In the genomic region with DNA sequence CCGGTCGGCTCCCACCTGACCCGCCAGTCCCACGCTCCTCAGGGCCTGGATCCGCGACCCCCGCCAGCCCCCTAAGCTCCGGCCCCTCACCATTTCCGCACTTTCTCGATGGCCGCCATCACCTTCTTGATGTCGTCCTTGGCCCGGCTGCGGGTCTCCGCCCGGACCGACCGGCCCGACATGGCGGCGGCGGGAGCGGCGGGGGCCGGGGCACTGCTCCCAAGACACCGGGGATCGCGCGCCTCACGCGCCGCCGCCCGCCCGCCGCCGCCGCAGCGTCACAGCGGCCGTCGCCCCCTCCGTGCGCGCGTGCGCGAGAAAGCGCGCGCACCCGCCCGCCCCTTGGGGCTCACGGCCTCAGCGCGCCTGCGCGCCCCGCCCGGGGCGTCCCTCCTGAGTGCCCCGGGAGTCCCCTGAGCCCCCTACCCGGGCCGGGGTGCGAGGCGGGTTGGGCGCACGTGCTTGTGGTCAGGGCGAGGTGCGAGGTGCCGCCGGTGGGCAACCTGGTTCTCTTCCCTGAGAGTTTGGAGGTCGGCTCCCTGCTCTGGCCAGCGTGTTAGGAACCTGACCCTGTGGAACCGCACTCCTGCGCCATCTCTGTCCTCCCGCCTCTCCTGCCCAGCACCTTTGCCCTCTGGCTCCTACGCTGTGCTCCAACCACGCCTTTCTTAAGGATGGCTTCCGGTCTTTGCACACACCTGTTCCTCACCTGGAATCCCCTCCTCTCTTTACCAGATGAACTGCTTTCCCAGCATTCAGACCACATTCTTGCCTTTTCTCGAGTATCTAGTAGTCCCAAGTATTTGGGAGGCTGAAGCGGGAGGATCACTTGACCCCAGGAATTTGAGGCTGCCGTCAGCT, we compare ENCODE assay signal across 8 cellular contexts. TPM values are rescaled to one million over a fixed set of nuclear protein-coding genes. Genes with fewer than 3 reads are reported as not detected.
DNase-seq lines count a peak whose midpoint lies in the region; ATAC-seq, FAIRE-seq and TF ChIP-seq lines count a peak whose summit lies in the region.

BCL7B (minus strand) TSS at position 294 of the 861 bp plus-strand sequence; CDS start at position 182, 112 bp downstream.

- DNase-seq in A549 (ENCODE audit: low read depth in 1 of 2, low spot score in 1 of 2) (peak; percentile 81 to 97), NCI-H2196 treated with DMSO at 0.1 percent for 48 hours (lab: John Stamatoyannopoulos, UW; ENCODE audit: unreplicated experiment) (peak; percentile 75), dermis microvascular lymphatic vessel endothelial cell (ENCODE audit: low read depth in 2 of 2) (peak in 1 of 2 donors; percentile 68)
- DNase-seq in activated CD4-positive, alpha-beta T cell treated with anti-CD3 and anti-CD28 coated beads, Interleukin-2, amount 50 U/mL, for 24 hours (ENCODE audit: low read depth in 1 of 2, low spot score in 1 of 2), result peak; percentile 55 to 59
- peak; percentile 77 for DNase-seq in stimulated activated CD4-positive, alpha-beta T cell treated with anti-CD3 and anti-CD28 coated beads, Interleukin-4, amount 100 ng/mL, for 1 hour

- POLR2A ChIA-PET in A549 (lab: Yijun Ruan, JAX), result interaction anchor here (0.7 to 2.5 kb wide), 7 partner anchors 8 to 150 kb away, joined by 4 to 16 read pairs (median 6); partner anchors contain the start of genes BAZ1B, MLXIPL and TBL2

- H3K36me3 ChIP-seq in liver (ENCODE audit: control insufficient read depth in 4 of 4, insufficient read depth in 3 of 4, low read depth in 1 of 4, low read length in 3 of 4), result peaks cover 0 to 2% (median 0%) of the 10 kb centered on the region in 4 donors

- H3K9me3 ChIP-seq in A549 (no peaks in the 10 kb centered on the region), liver (ENCODE audit: control insufficient read depth in 4 of 4, low read length in 3 of 4) (no peaks in the 10 kb centered on the region)

- TF ChIP-seq CTCF in A549 (IDR thresholded peaks at IDR 0.05) (no peak), liver (IDR thresholded peaks at IDR 0.05; ENCODE audit: low read depth, low read length, missing input control) (no peak)

- H3K4me1 ChIP-seq in A549 (peaks cover 25% of the 10 kb centered on the region), liver (ENCODE audit: control insufficient read depth in 4 of 4, insufficient read depth in 4 of 4, low read length in 3 of 4) (peaks cover 0 to 18% (median 16%) of the 10 kb centered on the region in 4 donors)

- peak; percentile 71 for TF ChIP-seq POLR2A in A549 (IDR thresholded peaks at IDR 0.05; ENCODE audit: low read length)

- peak within 1 kb of the TSS; percentile 95 for H3K4me2 ChIP-seq in A549

- 12% methylated on average over 18 of the region's 83 CpGs for WGBS in A549 (ENCODE audit: missing lambda C conversion rate)
- 4% methylated on average over 83 of the region's 83 CpGs for WGBS in liver

- no peak for TF ChIP-seq EP300 in A549 (IDR thresholded peaks at IDR 0.05)

- H3K4me3 ChIP-seq in A549 (peak within 1 kb of the TSS; percentile 90), liver (ENCODE audit: low read depth in 1 of 3, low read length in 3 of 3) (peak within 1 kb of the TSS; percentile 76 to 97 (median 91))

- H3K27ac ChIP-seq in A549 (peak within 1 kb of the TSS; percentile 99), liver (ENCODE audit: low read depth in 1 of 2, low read length in 2 of 2) (peak within 1 kb of the TSS; percentile 98)

- H3K9ac ChIP-seq in liver (ENCODE audit: low read depth in 1 of 2, low read length in 2 of 2), result peak within 1 kb of the TSS; percentile 66 to 89

- ATAC-seq in A549, result peak; percentile 69 to 78
- ATAC-seq in GM18511 (IDR thresholded peaks at IDR 0.05; ENCODE audit: unreplicated experiment), result peak; percentile 56
- ATAC-seq in HG03025 (IDR thresholded peaks at IDR 0.05; ENCODE audit: low FRiP score, unreplicated experiment), result peak; percentile 39

- CTCF ChIA-PET in A549 (lab: Yijun Ruan, JAX), result interaction anchor here (0.8 to 2.4 kb wide), 4 partner anchors 10 to 177 kb away, joined by 3 to 7 read pairs (median 4); no protein-coding TSS in a partner anchor

- no peaks in the 10 kb centered on the region for H3K27me3 ChIP-seq in liver (ENCODE audit: control insufficient read depth in 4 of 4, insufficient read depth in 4 of 4, low read length in 3 of 4)

- TF ChIP-seq RAD21 in A549 (conservative IDR thresholded peaks at IDR 0.05 in 1 of 2, IDR thresholded peaks at IDR 0.05 in 1 of 2) (no peak), liver (IDR thresholded peaks at IDR 0.05) (no peak)

- FAIRE-seq in A549 (lab: Jason Lieb, UNC), result no peak

TF ChIP-seq in A549, 52 proteins besides CTCF, POLR2A, EP300 and RAD21 (continues in another document):
- TF ChIP-seq CBX2 (IDR thresholded peaks at IDR 0.05; ENCODE audit: borderline replicate concordance, low read depth), result no peak
- TF ChIP-seq, protein P1, sequence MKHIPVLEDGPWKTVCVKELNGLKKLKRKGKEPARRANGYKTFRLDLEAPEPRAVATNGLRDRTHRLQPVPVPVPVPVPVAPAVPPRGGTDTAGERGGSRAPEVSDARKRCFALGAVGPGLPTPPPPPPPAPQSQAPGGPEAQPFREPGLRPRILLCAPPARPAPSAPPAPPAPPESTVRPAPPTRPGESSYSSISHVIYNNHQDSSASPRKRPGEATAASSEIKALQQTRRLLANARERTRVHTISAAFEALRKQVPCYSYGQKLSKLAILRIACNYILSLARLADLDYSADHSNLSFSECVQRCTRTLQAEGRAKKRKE (CRISPR knock-in tag; IDR thresholded peaks at IDR 0.05; ENCODE audit: low read depth), result peak; percentile 95
- TF ChIP-seq, protein P2, sequence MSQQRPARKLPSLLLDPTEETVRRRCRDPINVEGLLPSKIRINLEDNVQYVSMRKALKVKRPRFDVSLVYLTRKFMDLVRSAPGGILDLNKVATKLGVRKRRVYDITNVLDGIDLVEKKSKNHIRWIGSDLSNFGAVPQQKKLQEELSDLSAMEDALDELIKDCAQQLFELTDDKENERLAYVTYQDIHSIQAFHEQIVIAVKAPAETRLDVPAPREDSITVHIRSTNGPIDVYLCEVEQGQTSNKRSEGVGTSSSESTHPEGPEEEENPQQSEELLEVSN (IDR thresholded peaks at IDR 0.05; ENCODE audit: borderline replicate concordance, low read depth), result peak; percentile 98
- TF ChIP-seq TP53 (CRISPR knock-in tag; IDR thresholded peaks at IDR 0.05), result 0 out of 2 replicates have a peak, but pooled peaks have one; percentile 36
- no peak for TF ChIP-seq HEYL (CRISPR knock-in tag; IDR thresholded peaks at IDR 0.05)
- 0 out of 2 replicates have a peak, but pooled peaks have one; percentile 24 for TF ChIP-seq ZSCAN20 (CRISPR knock-in tag; IDR thresholded peaks at IDR 0.05)
- TF ChIP-seq NFE2L2 (conservative IDR thresholded peaks at IDR 0.05; ENCODE audit: low read length), result no peak
- TF ChIP-seq GATA3 (IDR thresholded peaks at IDR 0.05; ENCODE audit: borderline replicate concordance), result no peak
- TF ChIP-seq FOXS1 (CRISPR knock-in tag; IDR thresholded peaks at IDR 0.05), result peak; percentile 64; the same call in 1 of the 2 replicates
- 0 out of 2 replicates have a peak, but pooled peaks have one; percentile 37 for TF ChIP-seq FOSB (CRISPR knock-in tag; IDR thresholded peaks at IDR 0.05)
- TF ChIP-seq PHF8 (IDR thresholded peaks at IDR 0.05; ENCODE audit: borderline replicate concordance, low read depth), result peak; percentile 61
- TF ChIP-seq JUNB (IDR thresholded peaks at IDR 0.05), result no peak
- peak; percentile 87 for TF ChIP-seq EHF (CRISPR knock-in tag; IDR thresholded peaks at IDR 0.05)

TF ChIP-seq in liver, 16 proteins besides CTCF, POLR2A, EP300 and RAD21:
- TF ChIP-seq FOXA1 (IDR thresholded peaks at IDR 0.05), result no peak
- TF ChIP-seq HNF4A (conservative IDR thresholded peaks at IDR 0.05), result peak; percentile 54 to 61
- TF ChIP-seq NR2F2 (IDR thresholded peaks at IDR 0.05), result peak; percentile 69
- peak; percentile 76 for TF ChIP-seq YY1 (IDR thresholded peaks at IDR 0.05)
- no peak for TF ChIP-seq ATF3 (IDR thresholded peaks at IDR 0.05)
- TF ChIP-seq SP1 (IDR thresholded peaks at IDR 0.05), result peak; percentile 44
- TF ChIP-seq, protein P3, sequence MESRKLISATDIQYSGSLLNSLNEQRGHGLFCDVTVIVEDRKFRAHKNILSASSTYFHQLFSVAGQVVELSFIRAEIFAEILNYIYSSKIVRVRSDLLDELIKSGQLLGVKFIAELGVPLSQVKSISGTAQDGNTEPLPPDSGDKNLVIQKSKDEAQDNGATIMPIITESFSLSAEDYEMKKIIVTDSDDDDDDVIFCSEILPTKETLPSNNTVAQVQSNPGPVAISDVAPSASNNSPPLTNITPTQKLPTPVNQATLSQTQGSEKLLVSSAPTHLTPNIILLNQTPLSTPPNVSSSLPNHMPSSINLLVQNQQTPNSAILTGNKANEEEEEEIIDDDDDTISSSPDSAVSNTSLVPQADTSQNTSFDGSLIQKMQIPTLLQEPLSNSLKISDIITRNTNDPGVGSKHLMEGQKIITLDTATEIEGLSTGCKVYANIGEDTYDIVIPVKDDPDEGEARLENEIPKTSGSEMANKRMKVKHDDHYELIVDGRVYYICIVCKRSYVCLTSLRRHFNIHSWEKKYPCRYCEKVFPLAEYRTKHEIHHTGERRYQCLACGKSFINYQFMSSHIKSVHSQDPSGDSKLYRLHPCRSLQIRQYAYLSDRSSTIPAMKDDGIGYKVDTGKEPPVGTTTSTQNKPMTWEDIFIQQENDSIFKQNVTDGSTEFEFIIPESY (IDR thresholded peaks at IDR 0.05), result no peak
- TF ChIP-seq RXRA (IDR thresholded peaks at IDR 0.05), result peak; percentile 31 to 36
- TF ChIP-seq HNF4G (IDR thresholded peaks at IDR 0.05), result no peak

RNA-seq across cellular contexts. Expression of gene BCL7B, which starts in this region (rescaled TPM):
- 58.8 and 62.5 TPM in 2 replicates for polyA plus RNA-seq in A549 (2011; rRNA removed)
- 86.5 and 94.9 TPM in 2 replicates for polyA plus RNA-seq in A549 (2012; cell fraction: cytosol; rRNA removed)
- polyA plus RNA-seq in A549 (2012; cell fraction: nucleus; rRNA removed), result 54.4 and 57.8 TPM in 2 replicates
- polyA plus RNA-seq in A549 (2017; fragmentation: RNase III; extraction: RNeasy Plus Mini Kit Qiagen cat#74134 plus additional on column Dnase treatment), result 48.8 to 52.3 TPM (median 51.7 TPM) in 3 replicates
- 54.6 and 58.6 TPM in 2 replicates for polyA minus RNA-seq in A549 (2011; rRNA and poly(A)+ RNA removed)
- total RNA-seq in dermis microvascular lymphatic vessel endothelial cell, result 21.3 and 24.9 TPM in 2 replicates
- total RNA-seq in liver, result 10 to 100 TPM; 13.2 to 15.5 TPM
- polyA plus RNA-seq in liver, result 10 to 100 TPM; 27.0 to 27.5 TPM
